Comparison of ENCODE assay signal across 1 cellular context in the genomic region with DNA sequence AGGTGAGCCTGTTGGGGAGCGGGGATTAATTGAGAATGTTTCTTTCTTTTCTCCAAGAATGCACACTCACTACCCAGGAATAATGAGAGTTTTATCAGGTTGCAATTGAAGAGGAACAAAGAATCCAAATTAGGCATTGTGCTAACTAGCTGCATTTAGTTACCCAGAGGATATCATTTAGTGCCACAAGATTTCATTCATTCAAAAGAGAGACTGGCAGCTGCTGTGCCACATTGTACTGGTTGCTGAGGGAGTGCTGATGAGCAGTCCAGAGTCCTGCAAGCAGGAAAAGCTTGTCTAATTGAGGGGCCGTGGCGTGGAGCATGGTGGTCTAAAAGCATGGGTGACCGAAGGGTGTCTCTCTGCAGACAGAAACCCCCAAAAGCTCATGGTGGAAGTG.
TF ChIP-seq lines count a peak whose summit lies in the region.

No MANE protein-coding gene starts in this region.

TF ChIP-seq in GM23338, 12 proteins besides CTCF, POLR2A, EP300 and RAD21 (continued from another document):
- no peak for TF ChIP-seq ZNF462 (CRISPR knock-in tag; IDR thresholded peaks at IDR 0.05)
- TF ChIP-seq STAT1 (IDR thresholded peaks at IDR 0.05; ENCODE audit: unreplicated experiment): no peak
- no peak for TF ChIP-seq ZNF114 (CRISPR knock-in tag; IDR thresholded peaks at IDR 0.05)
